ENCODE assay signal across 2 cellular contexts in genomic region chr1:178266619-178267066, GRCh38.
A peak's percentile ranks its signal among the peaks of the same experiment; 100 is the strongest.
TF ChIP-seq lines count a peak whose summit lies in the region.

No MANE protein-coding gene starts in this region.

TF ChIP-seq in IMR-90, 13 proteins besides CTCF, POLR2A, EP300 and RAD21:
- TF ChIP-seq MAFK (IDR thresholded peaks at IDR 0.05; ENCODE audit: low read depth, low read length) (no peak), SMC3 (IDR thresholded peaks at IDR 0.05; ENCODE audit: low read depth, low read length) (no peak), MAZ (IDR thresholded peaks at IDR 0.05; ENCODE audit: borderline replicate concordance, low read depth, low read length) (no peak), CEBPB (IDR thresholded peaks at IDR 0.05; ENCODE audit: low read depth, low read length) (no peak), MXI1 (IDR thresholded peaks at IDR 0.05; ENCODE audit: borderline replicate concordance, low read depth, low read length) (no peak), RFX5 (IDR thresholded peaks at IDR 0.05; ENCODE audit: low read depth, low read length) (no peak), ELK1 (IDR thresholded peaks at IDR 0.05; ENCODE audit: borderline replicate concordance, low read depth, low read length) (no peak), BHLHE40 (IDR thresholded peaks at IDR 0.05; ENCODE audit: low read depth, low read length) (no peak), RCOR1 (IDR thresholded peaks at IDR 0.05; ENCODE audit: insufficient replicate concordance, low read length) (no peak)

TF ChIP-seq in H1, 55 proteins besides CTCF, POLR2A, EP300 and RAD21:
- peak; percentile 73 for TF ChIP-seq TBP (IDR thresholded peaks at IDR 0.05; ENCODE audit: low read depth, low read length)
- peak; percentile 88 for TF ChIP-seq SP1 (IDR thresholded peaks at IDR 0.05; ENCODE audit: low read depth, low read length)
- TF ChIP-seq GABPA (IDR thresholded peaks at IDR 0.05; ENCODE audit: borderline replicate concordance, insufficient read depth, low read length), result no peak
- no peak for TF ChIP-seq CTBP2 (IDR thresholded peaks at IDR 0.05; ENCODE audit: borderline replicate concordance, insufficient read depth, insufficient read length, low read length)
- 0 out of 4 replicates have a peak, but pooled peaks of 1 of the 2 experiments have one; percentile 5 for TF ChIP-seq SIN3A (conservative IDR thresholded peaks at IDR 0.05 in 1 of 2, IDR thresholded peaks at IDR 0.05 in 1 of 2; ENCODE audit: low read depth in 1 of 2, low read length in 2 of 2)
- TF ChIP-seq TAF1 (IDR thresholded peaks at IDR 0.05; ENCODE audit: low read depth, low read length), result peak; percentile 67; the same call in 1 of the 2 replicates
- TF ChIP-seq POU5F1 (IDR thresholded peaks at IDR 0.05; ENCODE audit: low read depth, low read length), result peak; percentile 57
- TF ChIP-seq SRF (IDR thresholded peaks at IDR 0.05; ENCODE audit: low read depth, low read length), result no peak
- TF ChIP-seq RBBP5 (IDR thresholded peaks at IDR 0.05; ENCODE audit: borderline replicate concordance, low read depth, low read length), result peak; percentile 54; the same call in 1 of the 2 replicates
- TF ChIP-seq ATF2 (IDR thresholded peaks at IDR 0.05; ENCODE audit: low read length), result 0 out of 2 replicates have a peak, but pooled peaks have one; percentile 4
- peak; percentile 93 for TF ChIP-seq MAX (IDR thresholded peaks at IDR 0.05)
- peak in 1 of 2 experiments; percentile 51; a peak in 1 of 4 replicates for TF ChIP-seq HDAC2 (IDR thresholded peaks at IDR 0.05; ENCODE audit: borderline replicate concordance in 1 of 2, low read depth in 2 of 2, low read length in 2 of 2)
- peak; percentile 92 for TF ChIP-seq NANOG (IDR thresholded peaks at IDR 0.05; ENCODE audit: insufficient read depth, low read depth, low read length, poor library complexity, severe bottlenecking)
- TF ChIP-seq KDM4A (IDR thresholded peaks at IDR 0.05; ENCODE audit: low read depth, low read length, severe bottlenecking), result no peak
- TF ChIP-seq POLR2AphosphoS5 (IDR thresholded peaks at IDR 0.05; ENCODE audit: low read depth, low read length), result peak; percentile 70
- TF ChIP-seq EGR1 (IDR thresholded peaks at IDR 0.05; ENCODE audit: borderline replicate concordance, low read depth, low read length), result peak; percentile 35; the same call in 1 of the 2 replicates
- peak; percentile 96 for TF ChIP-seq YY1 (IDR thresholded peaks at IDR 0.05; ENCODE audit: low read depth, low read length)
- TF ChIP-seq SP2 (IDR thresholded peaks at IDR 0.05; ENCODE audit: low read length), result no peak
- TF ChIP-seq USF2 (IDR thresholded peaks at IDR 0.05; ENCODE audit: low read length), result no peak
- peak; percentile 31 for TF ChIP-seq CHD7 (IDR thresholded peaks at IDR 0.05; ENCODE audit: insufficient replicate concordance, low read length)
- TF ChIP-seq BCL11A (IDR thresholded peaks at IDR 0.05; ENCODE audit: low read depth in 2 of 2, low read length in 2 of 2), result peak; percentile 6 to 38
- TF ChIP-seq ASH2L (IDR thresholded peaks at IDR 0.05; ENCODE audit: low read length), result peak; percentile 64
